13 cellular contexts compared by ENCODE assay signal in the genomic region with DNA sequence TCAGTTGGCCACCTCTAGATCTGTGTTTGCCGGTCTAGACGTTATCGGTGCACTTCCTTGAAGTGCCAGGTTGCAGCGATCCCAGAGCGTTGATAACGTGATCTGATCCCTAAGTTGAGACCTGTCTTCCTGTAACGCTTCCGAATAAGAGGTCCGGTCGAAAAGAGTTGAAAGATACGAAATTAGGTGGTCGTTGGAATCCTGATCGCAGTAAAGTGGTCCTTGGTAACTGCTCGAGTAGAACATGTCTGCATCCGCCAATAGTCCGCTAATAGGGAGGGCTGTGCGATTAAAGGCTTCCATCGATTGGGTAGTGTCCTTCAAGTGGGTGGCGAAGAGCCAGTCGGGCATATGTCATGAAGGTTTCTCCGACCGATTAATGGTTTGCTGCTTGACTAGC. TPM values are rescaled to one million over a fixed set of nuclear protein-coding genes. Genes with fewer than 3 reads are reported as not detected.
DNase-seq lines count a peak whose midpoint lies in the region; ATAC-seq, FAIRE-seq and TF ChIP-seq lines count a peak whose summit lies in the region.
"Had no signal": no experiment of that assay in that cellular context is flagged by ENCODE, and none has a peak within 500 bp of the region (broad histone marks: within the 10 kb centered on the region; RNA-seq: fewer than 3 reads in every experiment).

No MANE protein-coding gene starts in this region.

- H3K36me3 ChIP-seq in kidney (ENCODE audit: control insufficient read depth in 1 of 2, insufficient read depth in 2 of 2, low read length in 2 of 2) (peaks cover 41 to 56% of the 10 kb centered on the region in 2 donors), WERI-Rb-1 (peaks cover 75% of the 10 kb centered on the region)

- H3K9me3 Mint-ChIP-seq in activated T-cell treated with anti-CD3 and anti-CD28 coated beads, Interleukin-2, amount 50 U/mL, for 4 hours = no peaks in the 10 kb centered on the region
- H3K9me3 Mint-ChIP-seq in activated T-helper 2 cell treated with anti-CD3 and anti-CD28 coated beads, Interferon-gamma antibody, Interleukin-2, Interleukin-4, amounts not matched to agents 10 μg/mL and 5 μg/mL and 100 μg/mL, durations not matched to agents 14 hours and 24 hours and 36 hours = no peaks in the 10 kb centered on the region
- no peaks in the 10 kb centered on the region for H3K9me3 Mint-ChIP-seq in stimulated activated memory B cell treated with anti-CD40 and anti-IgM and Interleukin-4, amounts not matched to agents 10 μg/mL and 1 μg/mL and 100 μg/mL, for 72 hours

- no peak for FAIRE-seq in kidney (lab: Jason Lieb, UNC)
- FAIRE-seq: TTC549 had no signal

- peaks cover 13 to 25% of the 10 kb centered on the region in 2 donors for H3K4me1 ChIP-seq in kidney (ENCODE audit: control insufficient read depth in 1 of 2, insufficient read depth in 1 of 2, low read depth in 1 of 2, low read length in 2 of 2)

- no peaks in the 10 kb centered on the region for H3K9me3 ChIP-seq in kidney (ENCODE audit: control insufficient read depth in 1 of 2, low read length in 2 of 2)
- H3K9me3 ChIP-seq in WERI-Rb-1 (ENCODE audit: severe bottlenecking) = no peaks in the 10 kb centered on the region

- H3K4me3 Mint-ChIP-seq in activated T-cell treated with anti-CD3 and anti-CD28 coated beads, Interleukin-2, amount 50 U/mL, for 4 hours = peak overlapping the region; percentile 72
- peak overlapping the region; percentile 33 for H3K4me3 Mint-ChIP-seq in activated T-helper 2 cell treated with anti-CD3 and anti-CD28 coated beads, Interferon-gamma antibody, Interleukin-2, Interleukin-4, amounts not matched to agents 10 μg/mL and 5 μg/mL and 100 μg/mL, durations not matched to agents 14 hours and 24 hours and 36 hours (ENCODE audit: low read depth)
- H3K4me3 Mint-ChIP-seq in stimulated activated memory B cell treated with anti-CD40 and anti-IgM and Interleukin-4, amounts not matched to agents 10 μg/mL and 1 μg/mL and 100 μg/mL, for 72 hours = peak overlapping the region; percentile 12

- no peak overlapping the region for H3K27ac Mint-ChIP-seq in activated T-helper 2 cell treated with anti-CD3 and anti-CD28 coated beads, Interferon-gamma antibody, Interleukin-2, Interleukin-4, amounts not matched to agents 10 μg/mL and 5 μg/mL and 100 μg/mL, durations not matched to agents 14 hours and 24 hours and 36 hours
- no peak overlapping the region for H3K27ac Mint-ChIP-seq in stimulated activated memory B cell treated with anti-CD40 and anti-IgM and Interleukin-4, amounts not matched to agents 10 μg/mL and 1 μg/mL and 100 μg/mL, for 72 hours

- intact Hi-C loops in activated T-helper 2 cell treated with anti-CD3 and anti-CD28 coated beads, Interferon-gamma antibody, Interleukin-2, Interleukin-4, amounts not matched to agents 10 μg/mL and 5 μg/mL and 100 μg/mL, durations not matched to agents 14 hours and 24 hours and 36 hours (cut with micrococcal nuclease) = loop anchor here (5.0 to 10.0 kb wide), 5 partner anchors 72 to 1555 kb away; partner anchors contain the start of genes DCAF5, PCNX1 and SIPA1L1
- intact Hi-C loops in kidney (cut with DNase I) = no loop called here

- H3K36me3 Mint-ChIP-seq in activated T-cell treated with anti-CD3 and anti-CD28 coated beads, Interleukin-2, amount 50 U/mL, for 4 hours (ENCODE audit: insufficient read depth) = peaks cover 54% of the 10 kb centered on the region
- peaks cover 81% of the 10 kb centered on the region for H3K36me3 Mint-ChIP-seq in activated T-helper 2 cell treated with anti-CD3 and anti-CD28 coated beads, Interferon-gamma antibody, Interleukin-2, Interleukin-4, amounts not matched to agents 10 μg/mL and 5 μg/mL and 100 μg/mL, durations not matched to agents 14 hours and 24 hours and 36 hours (ENCODE audit: low read depth)
- peaks cover 65% of the 10 kb centered on the region for H3K36me3 Mint-ChIP-seq in stimulated activated memory B cell treated with anti-CD40 and anti-IgM and Interleukin-4, amounts not matched to agents 10 μg/mL and 1 μg/mL and 100 μg/mL, for 72 hours

- peaks cover 69% of the 10 kb centered on the region for H3K4me1 Mint-ChIP-seq in activated T-cell treated with anti-CD3 and anti-CD28 coated beads, Interleukin-2, amount 50 U/mL, for 4 hours (ENCODE audit: low read depth)
- H3K4me1 Mint-ChIP-seq in activated T-helper 2 cell treated with anti-CD3 and anti-CD28 coated beads, Interferon-gamma antibody, Interleukin-2, Interleukin-4, amounts not matched to agents 10 μg/mL and 5 μg/mL and 100 μg/mL, durations not matched to agents 14 hours and 24 hours and 36 hours (ENCODE audit: low read depth) = peaks cover 41% of the 10 kb centered on the region
- peaks cover 40% of the 10 kb centered on the region for H3K4me1 Mint-ChIP-seq in stimulated activated memory B cell treated with anti-CD40 and anti-IgM and Interleukin-4, amounts not matched to agents 10 μg/mL and 1 μg/mL and 100 μg/mL, for 72 hours

- TF ChIP-seq CTCF in kidney (IDR thresholded peaks at IDR 0.05; ENCODE audit: borderline replicate concordance, extremely low read depth, insufficient read depth) (no peak), WERI-Rb-1 (IDR thresholded peaks at IDR 0.05; ENCODE audit: low read depth, low read length) (no peak)

- DNase-seq in activated T-cell treated with anti-CD3 and anti-CD28 coated beads, Interleukin-2, amount 50 U/mL, for 4 hours = no peak
- DNase-seq in activated T-cell treated with anti-CD3 and anti-CD28 coated beads for 4 hours (no peak), kidney (no peak), WERI-Rb-1 (no peak), NCI-H128 (lab: John Stamatoyannopoulos, UW; ENCODE audit: unreplicated experiment) (no peak)
- DNase-seq in activated T-helper 2 cell treated with anti-CD3 and anti-CD28 coated beads, Interferon-gamma antibody, Interleukin-2, Interleukin-4, amounts not matched to agents 10 μg/mL and 5 μg/mL and 100 μg/mL, durations not matched to agents 14 hours and 24 hours and 36 hours (ENCODE audit: low spot score) = no peak
- DNase-seq: NCI-H1436 treated with DMSO at 0.1 percent for 48 hours had no signal

- no peak overlapping the region for H3K9ac ChIP-seq in kidney (ENCODE audit: low read length in 2 of 2)

- H3K27me3 ChIP-seq in WERI-Rb-1 (ENCODE audit: insufficient read depth, low read depth, severe bottlenecking) = no peaks in the 10 kb centered on the region

- H3K4me3 ChIP-seq in kidney (ENCODE audit: low read length in 2 of 2) (peak overlapping the region; percentile 39 to 47), WERI-Rb-1 (ENCODE audit: low read depth, low read length) (no peak overlapping the region)
- H3K4me3 ChIP-seq: lung had no signal

- H3K27ac ChIP-seq in kidney (ENCODE audit: low read depth in 2 of 2, low read length in 2 of 2) (no peak overlapping the region), WERI-Rb-1 (no peak overlapping the region)
- H3K27ac ChIP-seq: HL-60, skin epidermis had no signal

- H3K27me3 Mint-ChIP-seq in activated T-cell treated with anti-CD3 and anti-CD28 coated beads, Interleukin-2, amount 50 U/mL, for 4 hours (ENCODE audit: low read depth) = no peaks in the 10 kb centered on the region
- no peaks in the 10 kb centered on the region for H3K27me3 Mint-ChIP-seq in activated T-helper 2 cell treated with anti-CD3 and anti-CD28 coated beads, Interferon-gamma antibody, Interleukin-2, Interleukin-4, amounts not matched to agents 10 μg/mL and 5 μg/mL and 100 μg/mL, durations not matched to agents 14 hours and 24 hours and 36 hours (ENCODE audit: low read depth)
- H3K27me3 Mint-ChIP-seq in stimulated activated memory B cell treated with anti-CD40 and anti-IgM and Interleukin-4, amounts not matched to agents 10 μg/mL and 1 μg/mL and 100 μg/mL, for 72 hours = no peaks in the 10 kb centered on the region

- ATAC-seq in activated T-cell treated with anti-CD3 and anti-CD28 coated beads, Interleukin-2, amount 50 U/mL, for 4 hours = no peak
- no peak for ATAC-seq in stimulated activated memory B cell treated with anti-CD40 and anti-IgM and Interleukin-4, amounts not matched to agents 10 μg/mL and 1 μg/mL and 100 μg/mL, for 72 hours
- no peak for ATAC-seq in GM19467 (IDR thresholded peaks at IDR 0.05; ENCODE audit: unreplicated experiment)

RNA-seq across cellular contexts. Expression of gene SRSF5, which starts 2.7 kb away (rescaled TPM):
- 100 to 1,000 TPM; 321 to 342 (median 325) TPM for total RNA-seq in activated T-cell treated with anti-CD3 and anti-CD28 coated beads, Interleukin-2, amount 50 U/mL, for 4 hours
- total RNA-seq in activated T-helper 2 cell treated with anti-CD3 and anti-CD28 coated beads, Interferon-gamma antibody, Interleukin-2, Interleukin-4, amounts not matched to agents 10 μg/mL and 5 μg/mL and 100 μg/mL, durations not matched to agents 14 hours and 24 hours and 36 hours = 316 and 358 TPM in 2 replicates
- total RNA-seq in kidney = 340 TPM
- polyA plus RNA-seq in kidney (ENCODE audit: insufficient read depth, low read depth, low replicate concordance) = 207 TPM

RNA-seq across cellular contexts. Expression of gene SLC10A1, which starts 27.4 kb away (rescaled TPM):
- not detected for total RNA-seq in activated T-cell treated with anti-CD3 and anti-CD28 coated beads, Interleukin-2, amount 50 U/mL, for 4 hours
- not detected in 2 replicates for total RNA-seq in activated T-helper 2 cell treated with anti-CD3 and anti-CD28 coated beads, Interferon-gamma antibody, Interleukin-2, Interleukin-4, amounts not matched to agents 10 μg/mL and 5 μg/mL and 100 μg/mL, durations not matched to agents 14 hours and 24 hours and 36 hours
- total RNA-seq in kidney = not detected
- polyA plus RNA-seq in kidney (ENCODE audit: insufficient read depth, low read depth, low replicate concordance) = not detected
- total RNA-seq: lung had no signal
- polyA plus RNA-seq: lung had no signal

Comparison
In these comparisons a context has a peak if more than half of its experiments do, and no peak if none do; other contexts are left out.
1. H3K4me3 Mint-ChIP-seq: peak in every context shown above with its lines; median percentile 72 in activated T-cell treated with anti-CD3 and anti-CD28 coated beads, Interleukin-2, amount 50 U/mL, for 4 hours; 33 in activated T-helper 2 cell treated with anti-CD3 and anti-CD28 coated beads, Interferon-gamma antibody, Interleukin-2, Interleukin-4, amounts not matched to agents 10 μg/mL and 5 μg/mL and 100 μg/mL, durations not matched to agents 14 hours and 24 hours and 36 hours; 12 in stimulated activated memory B cell treated with anti-CD40 and anti-IgM and Interleukin-4, amounts not matched to agents 10 μg/mL and 1 μg/mL and 100 μg/mL, for 72 hours.